20 cellular contexts compared by ENCODE assay signal in the genomic region with DNA sequence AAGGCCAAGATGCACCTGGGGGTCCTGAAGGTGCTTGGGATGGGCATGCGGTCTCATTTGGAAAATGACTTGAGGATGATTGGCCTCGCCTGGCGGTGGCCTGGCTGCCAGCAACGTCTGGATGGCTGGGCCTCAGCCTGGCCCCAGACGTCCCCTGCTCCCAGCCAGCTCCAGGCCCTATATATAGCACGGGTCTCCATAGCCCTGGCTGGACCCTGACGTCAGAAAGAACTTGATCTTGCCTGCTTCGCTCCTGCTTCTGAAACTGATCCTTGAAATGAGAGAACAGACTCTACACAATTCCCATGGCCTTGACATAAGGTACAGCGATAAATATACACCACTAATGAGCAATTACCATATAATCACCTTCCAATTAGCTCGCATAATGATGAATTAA. TPM values are rescaled to one million over a fixed set of nuclear protein-coding genes. Genes with fewer than 3 reads are reported as not detected.
DNase-seq lines count a peak whose midpoint lies in the region; ATAC-seq and TF ChIP-seq lines count a peak whose summit lies in the region.
"Had no signal": no experiment of that assay in that cellular context is flagged by ENCODE, and none has a peak within 500 bp of the region (broad histone marks: within the 10 kb centered on the region; RNA-seq: fewer than 3 reads in every experiment).

No MANE protein-coding gene starts in this region.

- POLR2A ChIA-PET in Caco-2 (lab: Charles Lee) = no interaction called here

- H3K23me2 ChIP-seq in H9 (ENCODE audit: insufficient read length, low read depth, low read length, poor library complexity, severe bottlenecking) = no peaks in the 10 kb centered on the region

- peaks cover 4% of the 10 kb centered on the region for H4K20me1 ChIP-seq in H9 (ENCODE audit: control insufficient read depth, insufficient read depth, insufficient read length)

- H3K79me2 ChIP-seq in H9 (ENCODE audit: insufficient read depth, low read length) = no peaks in the 10 kb centered on the region

- H3K27ac ChIP-seq in H9 (ENCODE audit: insufficient read length, low read depth, low read length) = no peak overlapping the region
- H3K27ac ChIP-seq: C4-2B had no signal

- H3K27me3 ChIP-seq in Caco-2 (replicated peaks; ENCODE audit: control insufficient read depth, insufficient read depth, low read length) = peaks cover 3% of the 10 kb centered on the region; the same call in 1 of the 2 replicates
- peaks cover 71% of the 10 kb centered on the region for H3K27me3 ChIP-seq in H9 (ENCODE audit: insufficient read depth, low read length)

- H2BK15ac ChIP-seq in H9 (ENCODE audit: low read depth, low read length) = no peak overlapping the region

- H3K4me1 ChIP-seq in Caco-2 = peaks cover 11% of the 10 kb centered on the region
- H3K4me1 ChIP-seq in H9 (ENCODE audit: insufficient read depth, low read length) = no peaks in the 10 kb centered on the region; the same call in 1 of the 2 replicates

- DNase-seq in Caco-2 (no peak), H9 (no peak), glutamatergic neuron (no peak), posterior vena cava (ENCODE audit: low spot score) (peak; percentile 71), epidermal melanocyte (ENCODE audit: insufficient read length, low spot score) (no peak), NCI-H187 (lab: John Stamatoyannopoulos, UW) (no peak), Kasumi-1 (lab: John Stamatoyannopoulos, UW) (no peak)
- DNase-seq: EL, IMR-90, Karpas-422, MM.1S, NCI-H1105, NCI-H1694 treated with DMSO at 0.1 percent for 48 hours, NCI-H446, NCI-H748 treated with DMSO at 0.1 percent for 48 hours had no signal

- no peaks in the 10 kb centered on the region for H3K9me3 Mint-ChIP-seq in Caco-2 (ENCODE audit: unreplicated experiment)
- peaks cover 0 to 5% of the 10 kb centered on the region in 2 experiments; a peak in 3 of 5 replicates for H3K9me3 Mint-ChIP-seq in H9
- peaks cover 15% of the 10 kb centered on the region for H3K9me3 Mint-ChIP-seq in glutamatergic neuron (ENCODE audit: unreplicated experiment)
- H3K9me3 Mint-ChIP-seq in activated T-helper 17 cell treated with anti-CD3 and anti-CD28 coated beads, Interleukin-2, amount 50 U/mL, for 72 hours = no peaks in the 10 kb centered on the region

- H4K8ac ChIP-seq in H9 (replicated peaks; ENCODE audit: insufficient read length, low read depth, low read length) = no peak overlapping the region

- H3K4me3 Mint-ChIP-seq in Caco-2 (ENCODE audit: unreplicated experiment) (peak overlapping the region; percentile 71), H9 (peak overlapping the region in 1 of 2 experiments; percentile 73; a peak in 2 of 5 replicates), glutamatergic neuron (ENCODE audit: unreplicated experiment) (peak overlapping the region; percentile 27)
- H3K4me3 Mint-ChIP-seq in activated T-helper 17 cell treated with anti-CD3 and anti-CD28 coated beads, Interleukin-2, amount 50 U/mL, for 72 hours = no peak overlapping the region

- H3K79me1 ChIP-seq in H9 (ENCODE audit: insufficient read depth, low read depth, low read length, poor library complexity, severe bottlenecking) = no peaks in the 10 kb centered on the region

- no peak overlapping the region for H3K4me3 ChIP-seq in Caco-2 (ENCODE audit: low read depth, low read length)

- H3K18ac ChIP-seq in H9 (ENCODE audit: insufficient read length, low read depth, low read length) = no peak overlapping the region

- H2BK20ac ChIP-seq in H9 (ENCODE audit: low read depth, low read length, poor library complexity, severe bottlenecking) = no peak overlapping the region

- H3K27me3 Mint-ChIP-seq in Caco-2 (ENCODE audit: insufficient read depth, unreplicated experiment) = no peaks in the 10 kb centered on the region
- peaks cover 98% of the 10 kb centered on the region for H3K27me3 Mint-ChIP-seq in H9 (ENCODE audit: low read depth)
- H3K27me3 Mint-ChIP-seq in glutamatergic neuron (ENCODE audit: unreplicated experiment) = peaks cover 36% of the 10 kb centered on the region
- peaks cover 59% of the 10 kb centered on the region for H3K27me3 Mint-ChIP-seq in activated T-helper 17 cell treated with anti-CD3 and anti-CD28 coated beads, Interleukin-2, amount 50 U/mL, for 72 hours

- H3K9ac ChIP-seq in H9 (ENCODE audit: extremely low read depth, insufficient read length, low read length) = no peak overlapping the region

- no peaks in the 10 kb centered on the region for H3K36me3 ChIP-seq in Caco-2 (ENCODE audit: control insufficient read depth, insufficient read depth, low read length)

- H2AFZ ChIP-seq in H9 (ENCODE audit: low read length) = no peak overlapping the region

- peak overlapping the region; percentile 32 for H3K4me2 ChIP-seq in H9 (ENCODE audit: insufficient read depth, insufficient read length, low read length)

- H3K56ac ChIP-seq in H9 (ENCODE audit: insufficient read length, low read depth, low read length) = no peak overlapping the region

- peaks cover 11% of the 10 kb centered on the region for H3K36me3 Mint-ChIP-seq in Caco-2 (ENCODE audit: insufficient read depth, unreplicated experiment)
- no peaks in the 10 kb centered on the region for H3K36me3 Mint-ChIP-seq in H9 (ENCODE audit: insufficient read depth in 1 of 3, low read depth in 3 of 3)
- H3K36me3 Mint-ChIP-seq in glutamatergic neuron (ENCODE audit: unreplicated experiment) = peaks cover 5% of the 10 kb centered on the region
- peaks cover 5% of the 10 kb centered on the region for H3K36me3 Mint-ChIP-seq in activated T-helper 17 cell treated with anti-CD3 and anti-CD28 coated beads, Interleukin-2, amount 50 U/mL, for 72 hours (ENCODE audit: low read depth)

- no peak overlapping the region for H3K23ac ChIP-seq in H9 (ENCODE audit: insufficient read length, low read depth, low read length)

- H4K91ac ChIP-seq in H9 (ENCODE audit: insufficient read length, low read depth, low read length) = no peak overlapping the region

- H3K4ac ChIP-seq in H9 (ENCODE audit: low read depth, low read length) = no peak overlapping the region

- no peak overlapping the region for H2AK5ac ChIP-seq in H9 (ENCODE audit: insufficient read length, low read length)

- no peak overlapping the region for H3K27ac Mint-ChIP-seq in Caco-2 (ENCODE audit: unreplicated experiment)
- no peak overlapping the region for H3K27ac Mint-ChIP-seq in H9
- no peak overlapping the region for H3K27ac Mint-ChIP-seq in glutamatergic neuron (ENCODE audit: unreplicated experiment)
- no peak overlapping the region for H3K27ac Mint-ChIP-seq in activated T-helper 17 cell treated with anti-CD3 and anti-CD28 coated beads, Interleukin-2, amount 50 U/mL, for 72 hours

- no peak overlapping the region for H3T11ph ChIP-seq in H9 (ENCODE audit: low read length)

- H3K4me1 Mint-ChIP-seq in Caco-2 (ENCODE audit: low read depth, unreplicated experiment) = no peaks in the 10 kb centered on the region
- H3K4me1 Mint-ChIP-seq in H9 = peaks cover 16 to 37% of the 10 kb centered on the region in 2 experiments
- peaks cover 10% of the 10 kb centered on the region for H3K4me1 Mint-ChIP-seq in glutamatergic neuron (ENCODE audit: low read depth, unreplicated experiment)
- peaks cover 4% of the 10 kb centered on the region for H3K4me1 Mint-ChIP-seq in activated T-helper 17 cell treated with anti-CD3 and anti-CD28 coated beads, Interleukin-2, amount 50 U/mL, for 72 hours

- H2BK120ac ChIP-seq in H9 (ENCODE audit: low read depth, low read length, poor library complexity, severe bottlenecking) = no peak overlapping the region

- H3K9me3 ChIP-seq in Caco-2 (no peaks in the 10 kb centered on the region), H9 (ENCODE audit: control insufficient read depth, low read depth, low read length) (no peaks in the 10 kb centered on the region)

- CTCF ChIA-PET in Caco-2 (lab: Charles Lee) = no interaction called here

- WGBS in H9 (ENCODE audit: extremely low coverage, insufficient read length, low lambda C conversion rate) = no CpG with 5 or more reads among the region's 10 CpGs

- H3K14ac ChIP-seq in H9 (ENCODE audit: insufficient read depth, low read length) = no peak overlapping the region

- H2BK12ac ChIP-seq in H9 (ENCODE audit: insufficient read length, low read depth, low read length) = no peak overlapping the region

- no peak overlapping the region for H4K5ac ChIP-seq in H9 (ENCODE audit: insufficient read length, low read depth, low read length)

- BruUV-seq in Caco-2 (replicated peaks; lab: Mats Ljungman, UMichigan) = no TSS peak

- intact Hi-C loops in Caco-2 (cut with micrococcal nuclease; ENCODE audit: unreplicated experiment) = no loop called here
- intact Hi-C loops in posterior vena cava (cut with DNase I) = no loop called here

- no peak for ATAC-seq in activated T-helper 17 cell treated with anti-CD3 and anti-CD28 coated beads, Interleukin-2, amount 50 U/mL, for 72 hours (replicated peaks)

- TF ChIP-seq CTCF in Caco-2 (IDR thresholded peaks at IDR 0.05; ENCODE audit: insufficient read depth in 1 of 2, low read depth in 1 of 2, low read length in 1 of 2, severe bottlenecking in 1 of 2, unreplicated experiment in 1 of 2) = no peak
- TF ChIP-seq CTCF in H9 (conservative IDR thresholded peaks at IDR 0.05) = no peak
- no peak for TF ChIP-seq CTCF in glutamatergic neuron (IDR thresholded peaks at IDR 0.05; ENCODE audit: partially characterized antibody, unreplicated experiment)

- H2BK5ac ChIP-seq in H9 (ENCODE audit: insufficient read length, low read length) = no peak overlapping the region

RNA-seq across cellular contexts. Expression of a gene that starts 11.8 kb away (rescaled TPM):
- 4.7 and 4.9 TPM in 2 replicates for total RNA-seq in Caco-2 (2022)
- not detected in 2 replicates for total RNA-seq in H9 (2021)
- 0.47 TPM for total RNA-seq in glutamatergic neuron (ENCODE audit: unreplicated experiment)
- 1 to 10 TPM; 2.5 to 3.6 TPM for total RNA-seq in posterior vena cava
- total RNA-seq in activated T-helper 17 cell treated with anti-CD3 and anti-CD28 coated beads, Interleukin-2, amount 50 U/mL, for 72 hours = not detected
- total RNA-seq: H7, HT-29, IMR-90, SK-MEL-5 had no signal
